In the genomic region with DNA sequence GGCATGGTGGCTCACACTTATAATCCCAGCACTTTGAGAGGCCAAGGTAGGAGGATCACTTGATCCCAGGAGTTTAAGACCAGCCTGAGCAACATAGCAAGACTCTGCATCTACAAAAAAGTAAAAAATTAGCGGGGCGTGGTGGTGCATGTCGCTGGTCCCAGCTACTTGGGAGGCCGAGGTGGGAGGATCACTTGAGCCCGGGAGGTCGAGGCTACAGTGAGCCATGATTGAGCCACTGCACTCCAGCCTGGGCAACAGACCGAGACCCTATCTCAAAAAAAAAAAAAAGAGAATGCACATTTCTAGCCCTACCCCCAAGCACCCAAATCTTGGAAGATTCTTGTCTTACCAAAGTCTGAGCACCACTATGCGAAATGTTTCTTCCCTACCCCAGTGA, we compare ENCODE assay signal across 8 cellular contexts. TPM values are rescaled to one million over a fixed set of nuclear protein-coding genes. Genes with fewer than 3 reads are reported as not detected.
DNase-seq lines count a peak whose midpoint lies in the region; ATAC-seq, FAIRE-seq and TF ChIP-seq lines count a peak whose summit lies in the region.

No MANE protein-coding gene starts in this region.

- H3K4me1 Mint-ChIP-seq in T-helper 1 cell treated with Interleukin-12 subunit alpha and Interleukin-12 subunit beta and Interleukin-4 antibody, amounts not matched to agents 30 μg/mL and 1 μg/mL, for 36 hours (ENCODE audit: low read depth): peaks cover 27% of the 10 kb centered on the region
- peaks cover 12% of the 10 kb centered on the region for H3K4me1 Mint-ChIP-seq in activated T-helper 2 cell treated with anti-CD3 and anti-CD28 coated beads, Interferon-gamma antibody, Interleukin-2, Interleukin-4, amounts not matched to agents 10 μg/mL and 5 μg/mL and 100 μg/mL, durations not matched to agents 14 hours and 24 hours and 36 hours (ENCODE audit: low read depth)

- no peak for TF ChIP-seq POLR2A in HepG2 (IDR thresholded peaks at IDR 0.05; ENCODE audit: insufficient read depth in 1 of 2, low read depth in 2 of 2, low read length in 2 of 2)

- in situ Hi-C loops in HepG2 (cut with HindIII; ENCODE audit: extremely low pct_ligation_motif_present, low pct_unique_long_range_greater_than_20kb): no loop called here

- 70% methylated on average over 8 of the region's 8 CpGs for WGBS in HepG2 (ENCODE audit: low lambda C conversion rate)

- H2AFZ ChIP-seq in HepG2 (ENCODE audit: low read length): no peak overlapping the region

- no peak for ATAC-seq in activated naive CD4-positive, alpha-beta T cell treated with anti-CD3 and anti-CD28 coated beads, Interleukin-2, amount 50 U/mL, for 72 hours
- ATAC-seq in HepG2 (no peak), GM18861 (IDR thresholded peaks at IDR 0.05; ENCODE audit: unreplicated experiment) (no peak)

- H3K9ac ChIP-seq in HepG2 (ENCODE audit: insufficient read depth, low read depth, low read length) (no peak overlapping the region), subcutaneous abdominal adipose tissue (ENCODE audit: low read length in 5 of 5) (peak overlapping the region in 2 of 5 donors; percentile 35 to 68)

- BruUV-seq in HepG2 (replicated peaks; lab: Mats Ljungman, UMichigan): no TSS peak

- TF ChIP-seq RAD21 in HepG2 (CRISPR knock-in tag; IDR thresholded peaks at IDR 0.05): no peak

- no peaks in the 10 kb centered on the region for H3K79me2 ChIP-seq in HepG2 (ENCODE audit: insufficient read depth, low read length)

- H3K4me3 Mint-ChIP-seq in T-helper 1 cell treated with Interleukin-12 subunit alpha and Interleukin-12 subunit beta and Interleukin-4 antibody, amounts not matched to agents 30 μg/mL and 1 μg/mL, for 36 hours: no peak overlapping the region
- no peak overlapping the region for H3K4me3 Mint-ChIP-seq in activated T-helper 2 cell treated with anti-CD3 and anti-CD28 coated beads, Interferon-gamma antibody, Interleukin-2, Interleukin-4, amounts not matched to agents 10 μg/mL and 5 μg/mL and 100 μg/mL, durations not matched to agents 14 hours and 24 hours and 36 hours (ENCODE audit: low read depth)

- H3K27ac Mint-ChIP-seq in T-helper 1 cell treated with Interleukin-12 subunit alpha and Interleukin-12 subunit beta and Interleukin-4 antibody, amounts not matched to agents 30 μg/mL and 1 μg/mL, for 36 hours: peak overlapping the region; percentile 97
- peak overlapping the region; percentile 90 to 98 for H3K27ac Mint-ChIP-seq in activated naive CD4-positive, alpha-beta T cell treated with anti-CD3 and anti-CD28 coated beads, Interleukin-2, amount 50 U/mL, for 72 hours
- no peak overlapping the region for H3K27ac Mint-ChIP-seq in activated T-helper 2 cell treated with anti-CD3 and anti-CD28 coated beads, Interferon-gamma antibody, Interleukin-2, Interleukin-4, amounts not matched to agents 10 μg/mL and 5 μg/mL and 100 μg/mL, durations not matched to agents 14 hours and 24 hours and 36 hours

- H3K36me3 ChIP-seq in HepG2 (replicated peaks in 1 of 2; ENCODE audit: control insufficient read depth in 1 of 2, insufficient read depth in 2 of 2, low read length in 2 of 2) (no peaks in the 10 kb centered on the region), subcutaneous abdominal adipose tissue (ENCODE audit: control insufficient read depth in 5 of 5, insufficient read depth in 5 of 5, low read length in 5 of 5) (no peaks in the 10 kb centered on the region)

- POLR2A ChIA-PET in HepG2 (lab: Yijun Ruan, JAX): no interaction called here

- H3K9me3 ChIP-seq in HepG2 (ENCODE audit: low read length) (no peaks in the 10 kb centered on the region), subcutaneous abdominal adipose tissue (ENCODE audit: control insufficient read depth in 5 of 5, low read length in 5 of 5) (no peaks in the 10 kb centered on the region)

- H3K36me3 Mint-ChIP-seq in T-helper 1 cell treated with Interleukin-12 subunit alpha and Interleukin-12 subunit beta and Interleukin-4 antibody, amounts not matched to agents 30 μg/mL and 1 μg/mL, for 36 hours (ENCODE audit: low read depth): peaks cover 17% of the 10 kb centered on the region
- peaks cover 7% of the 10 kb centered on the region in 2 donors for H3K36me3 Mint-ChIP-seq in activated naive CD4-positive, alpha-beta T cell treated with anti-CD3 and anti-CD28 coated beads, Interleukin-2, amount 50 U/mL, for 72 hours
- peaks cover 5% of the 10 kb centered on the region for H3K36me3 Mint-ChIP-seq in activated T-helper 2 cell treated with anti-CD3 and anti-CD28 coated beads, Interferon-gamma antibody, Interleukin-2, Interleukin-4, amounts not matched to agents 10 μg/mL and 5 μg/mL and 100 μg/mL, durations not matched to agents 14 hours and 24 hours and 36 hours (ENCODE audit: low read depth)

- TF ChIP-seq EP300 in HepG2 (IDR thresholded peaks at IDR 0.05; ENCODE audit: low read depth in 2 of 2, low read length in 2 of 2) (no peak), HepG2 (CRISPR knock-in tag; IDR thresholded peaks at IDR 0.05; ENCODE audit: borderline replicate concordance) (no peak)

- no peaks in the 10 kb centered on the region for H4K20me1 ChIP-seq in HepG2 (ENCODE audit: insufficient read depth, low read length)

- peaks cover 24% of the 10 kb centered on the region for H3K4me1 ChIP-seq in HepG2 (ENCODE audit: insufficient read depth, low read length)
- H3K4me1 ChIP-seq in subcutaneous abdominal adipose tissue (ENCODE audit: control insufficient read depth in 5 of 5, insufficient read depth in 5 of 5, low read length in 5 of 5): peaks cover 0 to 17% (median 14%) of the 10 kb centered on the region in 5 donors

- CTCF ChIA-PET in HepG2 (lab: Yijun Ruan, JAX; ENCODE audit: low intra/inter-chr PET ratio, low total read pairs): no interaction called here

- no peaks in the 10 kb centered on the region for H3K9me3 Mint-ChIP-seq in T-helper 1 cell treated with Interleukin-12 subunit alpha and Interleukin-12 subunit beta and Interleukin-4 antibody, amounts not matched to agents 30 μg/mL and 1 μg/mL, for 36 hours
- H3K9me3 Mint-ChIP-seq in activated naive CD4-positive, alpha-beta T cell treated with anti-CD3 and anti-CD28 coated beads, Interleukin-2, amount 50 U/mL, for 72 hours: no peaks in the 10 kb centered on the region
- H3K9me3 Mint-ChIP-seq in activated T-helper 2 cell treated with anti-CD3 and anti-CD28 coated beads, Interferon-gamma antibody, Interleukin-2, Interleukin-4, amounts not matched to agents 10 μg/mL and 5 μg/mL and 100 μg/mL, durations not matched to agents 14 hours and 24 hours and 36 hours: no peaks in the 10 kb centered on the region

- intact Hi-C loops in HepG2 (cut with micrococcal nuclease; ENCODE audit: unreplicated experiment): no loop called here
- intact Hi-C loops in activated T-helper 2 cell treated with anti-CD3 and anti-CD28 coated beads, Interferon-gamma antibody, Interleukin-2, Interleukin-4, amounts not matched to agents 10 μg/mL and 5 μg/mL and 100 μg/mL, durations not matched to agents 14 hours and 24 hours and 36 hours (cut with micrococcal nuclease): no loop called here

- H3K4me3 ChIP-seq in HepG2 (replicated peaks in 1 of 3; ENCODE audit: insufficient read depth in 1 of 3, low read depth in 2 of 3, low read length in 3 of 3) (peak overlapping the region in 2 of 3 experiments; percentile 68 to 78; a peak in 2 of 6 replicates), subcutaneous abdominal adipose tissue (ENCODE audit: low read depth in 1 of 5, low read length in 5 of 5) (peak overlapping the region in 4 of 5 donors; percentile 82 to 88 (median 84)), foreskin fibroblast (ENCODE audit: low read depth in 1 of 2, low read length in 2 of 2) (peak overlapping the region in 1 of 2 donors; percentile 85)

- H3K27me3 ChIP-seq in HepG2 (ENCODE audit: control insufficient read depth in 1 of 2, insufficient read depth in 2 of 2, low read length in 2 of 2) (no peaks in the 10 kb centered on the region; a peak in 1 of 5 replicates), subcutaneous abdominal adipose tissue (ENCODE audit: control insufficient read depth in 5 of 5, insufficient read depth in 4 of 5, low read length in 5 of 5) (no peaks in the 10 kb centered on the region)

- H3K27ac ChIP-seq in HepG2 (ENCODE audit: extremely low read length, insufficient read depth, low read length) (no peak overlapping the region), subcutaneous abdominal adipose tissue (ENCODE audit: low read depth, low read length) (peak overlapping the region; percentile 88)

- FAIRE-seq in HepG2 (lab: Jason Lieb, UNC): no peak

- peak overlapping the region; percentile 73 for H3K4me2 ChIP-seq in HepG2 (ENCODE audit: low read depth, low read length)

- TF ChIP-seq CTCF in HepG2 (CRISPR knock-in tag; IDR thresholded peaks at IDR 0.05) (no peak), foreskin fibroblast (IDR thresholded peaks at IDR 0.05; ENCODE audit: low read depth, low read length) (no peak)

- no peaks in the 10 kb centered on the region for H3K27me3 Mint-ChIP-seq in T-helper 1 cell treated with Interleukin-12 subunit alpha and Interleukin-12 subunit beta and Interleukin-4 antibody, amounts not matched to agents 30 μg/mL and 1 μg/mL, for 36 hours (ENCODE audit: low read depth)
- H3K27me3 Mint-ChIP-seq in activated T-helper 2 cell treated with anti-CD3 and anti-CD28 coated beads, Interferon-gamma antibody, Interleukin-2, Interleukin-4, amounts not matched to agents 10 μg/mL and 5 μg/mL and 100 μg/mL, durations not matched to agents 14 hours and 24 hours and 36 hours (ENCODE audit: low read depth): peaks cover 3% of the 10 kb centered on the region

- DNase-seq in T-helper 1 cell: no peak
- no peak for DNase-seq in activated naive CD4-positive, alpha-beta T cell treated with anti-CD3 and anti-CD28 coated beads, Interleukin-2, amount 50 U/mL, for 72 hours (ENCODE audit: low spot score in 2 of 2)
- no peak for DNase-seq in HepG2 (ENCODE audit: low spot score)
- no peak for DNase-seq in activated T-helper 2 cell treated with anti-CD3 and anti-CD28 coated beads, Interferon-gamma antibody, Interleukin-2, Interleukin-4, amounts not matched to agents 10 μg/mL and 5 μg/mL and 100 μg/mL, durations not matched to agents 14 hours and 24 hours and 36 hours (ENCODE audit: low spot score)
- no peak for DNase-seq in foreskin fibroblast

RNA-seq across cellular contexts. Expression of a gene that starts 15.6 kb away (rescaled TPM):
- total RNA-seq in activated naive CD4-positive, alpha-beta T cell treated with anti-CD3 and anti-CD28 coated beads, Interleukin-2, amount 50 U/mL, for 72 hours: 10 to 100 TPM; 24.3 to 25.9 TPM
- 25.6 and 29.5 TPM in 2 replicates for total RNA-seq in HepG2 (2016; rRNA removed; fragmentation: Illumina TruSeq; extraction: Trizol)
- 16.0 and 18.5 TPM in 2 replicates for total RNA-seq in HepG2 (2016; cell fraction: cytosol; rRNA removed; fragmentation: Illumina TruSeq; extraction: Trizol; ENCODE audit: low read depth)
- 28.1 and 32.3 TPM in 2 replicates for total RNA-seq in HepG2 (2016; cell fraction: insoluble cytoplasmic fraction; rRNA removed; fragmentation: Illumina TruSeq; extraction: Trizol)
- total RNA-seq in HepG2 (2016; cell fraction: membrane; rRNA removed; fragmentation: Illumina TruSeq; extraction: Trizol): 28.9 and 30.2 TPM in 2 replicates
- 26.9 and 28.2 TPM in 2 replicates for total RNA-seq in HepG2 (2016; cell fraction: nucleus; rRNA removed; fragmentation: Illumina TruSeq; extraction: Trizol)
- 32.5 and 41.5 TPM in 2 replicates for polyA plus RNA-seq in HepG2 (2011; rRNA removed)
- polyA plus RNA-seq in HepG2 (2011; cell fraction: cytosol; rRNA removed): 18.7 and 30.4 TPM in 2 replicates
- polyA plus RNA-seq in HepG2 (2011; cell fraction: nucleus; rRNA removed): 9.7 and 15.2 TPM in 2 replicates
- polyA plus RNA-seq in HepG2 (2012): 16.7 and 20.5 TPM in 2 replicates
- 7.1 and 8.2 TPM in 2 replicates for polyA plus RNA-seq in HepG2 (2016; cell fraction: cytosol; fragmentation: Illumina TruSeq; extraction: Trizol; ENCODE audit: low read depth)
- polyA plus RNA-seq in HepG2 (2016; cell fraction: insoluble cytoplasmic fraction; fragmentation: Illumina TruSeq; extraction: Trizol; ENCODE audit: low read depth): 29.2 and 30.8 TPM in 2 replicates
- 20.4 and 22.8 TPM in 2 replicates for polyA plus RNA-seq in HepG2 (2016; cell fraction: membrane; fragmentation: Illumina TruSeq; extraction: Trizol; ENCODE audit: low read depth)
- polyA plus RNA-seq in HepG2 (2016; cell fraction: nucleus; fragmentation: Illumina TruSeq; extraction: Trizol; ENCODE audit: insufficient read depth, low read depth): 28.3 and 30.5 TPM in 2 replicates
- polyA minus RNA-seq in HepG2 (2011; rRNA and poly(A)+ RNA removed; ENCODE audit: low replicate concordance): 19.0 and 20.1 TPM in 2 replicates
- polyA minus RNA-seq in HepG2 (2011; cell fraction: cytosol; rRNA and poly(A)+ RNA removed): 17.0 and 19.7 TPM in 2 replicates
- 48.0 and 48.5 TPM in 2 replicates for polyA minus RNA-seq in HepG2 (2011; cell fraction: nucleus; rRNA and poly(A)+ RNA removed)
- 25.2 and 25.7 TPM in 2 replicates for total RNA-seq in activated T-helper 2 cell treated with anti-CD3 and anti-CD28 coated beads, Interferon-gamma antibody, Interleukin-2, Interleukin-4, amounts not matched to agents 10 μg/mL and 5 μg/mL and 100 μg/mL, durations not matched to agents 14 hours and 24 hours and 36 hours
